ENCODE assay signal across 1 cellular context in the genomic region with DNA sequence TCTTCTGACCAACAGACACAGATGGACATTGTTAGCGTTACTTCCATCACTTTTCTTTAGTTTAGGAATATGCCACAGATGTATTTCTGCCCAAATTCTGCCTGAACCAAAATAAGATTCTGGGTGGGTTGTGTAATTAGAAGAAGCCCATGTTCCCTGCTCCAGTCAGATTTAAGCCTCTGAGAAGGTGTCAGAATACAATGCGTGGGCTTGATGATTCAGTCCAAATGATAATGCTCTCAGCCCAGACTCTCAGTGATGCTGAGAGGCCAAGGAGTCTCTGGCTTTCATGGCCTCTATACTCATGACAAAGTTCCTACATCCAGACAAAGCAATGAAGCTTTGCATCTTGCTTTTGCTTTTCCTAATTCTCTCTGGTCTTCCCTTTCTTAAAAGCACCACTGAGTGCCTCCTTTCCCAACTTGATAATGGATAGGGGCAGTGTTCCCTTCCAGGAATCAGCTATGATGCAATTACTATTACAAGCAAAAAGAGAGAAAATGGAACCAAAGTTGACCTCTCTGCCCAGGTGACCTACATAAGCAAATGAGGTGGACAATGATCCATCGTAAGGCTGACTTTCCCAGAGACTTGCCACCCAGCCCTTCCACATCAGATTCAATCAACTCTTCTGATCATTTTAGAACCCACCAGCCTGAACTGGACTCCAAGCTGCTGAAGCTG.
TF ChIP-seq lines count a peak whose summit lies in the region.

No MANE protein-coding gene starts in this region.

TF ChIP-seq in WTC11, 78 proteins besides CTCF, POLR2A, EP300 and RAD21 (continued from another document):
- TF ChIP-seq PREB (CRISPR knock-in tag; IDR thresholded peaks at IDR 0.05; ENCODE audit: borderline replicate concordance), result no peak
